In genomic region chr15:43826508-43827286, GRCh38 we compare ENCODE assay signal across 8 cellular contexts. TPM values are rescaled to one million over a fixed set of nuclear protein-coding genes. Genes with fewer than 3 reads are reported as not detected.
A peak's percentile ranks its signal among the peaks of the same experiment; 100 is the strongest.
DNase-seq lines count a peak whose midpoint lies in the region; ATAC-seq and FAIRE-seq lines count a peak whose summit lies in the region.
"Not testable (repeated sequence)": the region's sequence is repeated elsewhere in the genome, so short reads cannot be mapped to it uniquely, and the experiment has no call there.

Gene WDR76, plus strand, starts transcription at chr15:43827002. Its CDS starts 31 bp downstream, at chr15:43827033.

- H3K4me1 ChIP-seq in small intestine (ENCODE audit: control insufficient read depth in 2 of 2, insufficient read depth in 1 of 2, low read depth in 1 of 2, low read length in 1 of 2) = not testable (repeated sequence)

- H3K4me1 Mint-ChIP-seq in immature natural killer cell = peaks cover 53 to 56% of the 10 kb centered on the region in 2 donors

- peak within 1 kb of the TSS in 1 of 2 donors; percentile 63 for H3K4me3 ChIP-seq in small intestine (ENCODE audit: low read depth in 1 of 2, low read length in 2 of 2)

- not testable (repeated sequence) for H3K27me3 ChIP-seq in small intestine (ENCODE audit: control insufficient read depth in 2 of 2, insufficient read depth in 2 of 2, low read length in 2 of 2)

- DNase-seq in ACHN = peak; percentile 87
- peak; percentile 64 for DNase-seq in NCI-H510A (lab: John Stamatoyannopoulos, UW)
- peak; percentile 64 for DNase-seq in central memory CD4-positive, alpha-beta T cell
- DNase-seq in immature natural killer cell = peak; percentile 71 to 72 (median 71)
- DNase-seq in small intestine = peak; percentile 84

- ATAC-seq in GM18907 (IDR thresholded peaks at IDR 0.05; ENCODE audit: unreplicated experiment) = peak; percentile 55
- peak; percentile 62 for ATAC-seq in HG03439 (IDR thresholded peaks at IDR 0.05; ENCODE audit: unreplicated experiment)
- peak; percentile 62 for ATAC-seq in activated CD4-positive, CD25-positive, alpha-beta regulatory T cell treated with anti-CD3 and anti-CD28 coated beads, Interleukin-2, amount 50 U/mL, for 24 hours

- H3K27ac Mint-ChIP-seq in immature natural killer cell = peak within 1 kb of the TSS; percentile 68 to 96 (median 90)

- 2 to 3% (median 2%) methylated on average over 46 of the region's 46 CpGs for WGBS in small intestine, 3 donors

- peak within 1 kb of the TSS; percentile 84 to 99 (median 89) for H3K4me3 Mint-ChIP-seq in immature natural killer cell

- not testable (repeated sequence) for H3K9me3 Mint-ChIP-seq in immature natural killer cell

- not testable (repeated sequence) for FAIRE-seq in small intestine (lab: Jason Lieb, UNC)

- not testable (repeated sequence) for H3K9me3 ChIP-seq in small intestine (ENCODE audit: control insufficient read depth, low read depth)

- H3K27ac ChIP-seq in small intestine (ENCODE audit: low read depth in 1 of 2, low read length in 1 of 2) = peak within 1 kb of the TSS; percentile 34 to 71

- H3K36me3 Mint-ChIP-seq in immature natural killer cell = not testable (repeated sequence)

- H3K27me3 Mint-ChIP-seq in immature natural killer cell (ENCODE audit: low read depth in 3 of 3) = not testable (repeated sequence)

- H3K36me3 ChIP-seq in small intestine (ENCODE audit: control insufficient read depth in 2 of 2, insufficient read depth in 2 of 2, low read length in 2 of 2) = not testable (repeated sequence)

- in situ Hi-C loops in ACHN (cut with HindIII; ENCODE audit: low pct_ligation_motif_present, low pct_unique_long_range_greater_than_20kb, low sequenced_read_pairs) = not testable (repeated sequence)

RNA-seq across cellular contexts. Expression of gene WDR76, which starts in this region (rescaled TPM):
- polyA plus RNA-seq in immature natural killer cell = 1 to 10 TPM; 8.3 to 8.9 (median 8.6) TPM
- 1 to 10 TPM; 1.1 to 4.9 (median 1.6) TPM for polyA plus RNA-seq in small intestine
